ENCODE assay signal across 1 cellular context in genomic region chr2:61905372-61906186, GRCh38.
A peak's percentile ranks its signal among the peaks of the same experiment; 100 is the strongest.
TF ChIP-seq lines count a peak whose summit lies in the region.

COMMD1 (plus strand) TSS chr2:61905674; CDS start chr2:61905679, 5 bp downstream.

TF ChIP-seq in H1, 55 proteins besides CTCF, POLR2A, EP300 and RAD21:
- peak; percentile 42 for TF ChIP-seq SAP30 (IDR thresholded peaks at IDR 0.05; ENCODE audit: insufficient read depth, insufficient replicate concordance, low read length)
- TF ChIP-seq TAF1 (IDR thresholded peaks at IDR 0.05; ENCODE audit: low read depth, low read length): peak; percentile 92
- peak; percentile 70 to 79; a peak in 2 of 4 replicates for TF ChIP-seq SIN3A (conservative IDR thresholded peaks at IDR 0.05 in 1 of 2, IDR thresholded peaks at IDR 0.05 in 1 of 2; ENCODE audit: low read depth in 1 of 2, low read length in 2 of 2)
- TF ChIP-seq SRF (IDR thresholded peaks at IDR 0.05; ENCODE audit: low read depth, low read length): no peak
- TF ChIP-seq KDM5A (IDR thresholded peaks at IDR 0.05; ENCODE audit: low read length): peak; percentile 35; the same call in 1 of the 2 replicates
- TF ChIP-seq RXRA (IDR thresholded peaks at IDR 0.05; ENCODE audit: insufficient read depth, low read depth, low read length): no peak
- TF ChIP-seq PHF8 (conservative IDR thresholded peaks at IDR 0.05; ENCODE audit: low read depth, low read length): peak; percentile 81
- TF ChIP-seq, protein P1, sequence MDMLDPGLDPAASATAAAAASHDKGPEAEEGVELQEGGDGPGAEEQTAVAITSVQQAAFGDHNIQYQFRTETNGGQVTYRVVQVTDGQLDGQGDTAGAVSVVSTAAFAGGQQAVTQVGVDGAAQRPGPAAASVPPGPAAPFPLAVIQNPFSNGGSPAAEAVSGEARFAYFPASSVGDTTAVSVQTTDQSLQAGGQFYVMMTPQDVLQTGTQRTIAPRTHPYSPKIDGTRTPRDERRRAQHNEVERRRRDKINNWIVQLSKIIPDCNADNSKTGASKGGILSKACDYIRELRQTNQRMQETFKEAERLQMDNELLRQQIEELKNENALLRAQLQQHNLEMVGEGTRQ (IDR thresholded peaks at IDR 0.05; ENCODE audit: low read length): no peak
- TF ChIP-seq, protein P2, sequence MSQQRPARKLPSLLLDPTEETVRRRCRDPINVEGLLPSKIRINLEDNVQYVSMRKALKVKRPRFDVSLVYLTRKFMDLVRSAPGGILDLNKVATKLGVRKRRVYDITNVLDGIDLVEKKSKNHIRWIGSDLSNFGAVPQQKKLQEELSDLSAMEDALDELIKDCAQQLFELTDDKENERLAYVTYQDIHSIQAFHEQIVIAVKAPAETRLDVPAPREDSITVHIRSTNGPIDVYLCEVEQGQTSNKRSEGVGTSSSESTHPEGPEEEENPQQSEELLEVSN (IDR thresholded peaks at IDR 0.05): 0 out of 2 replicates have a peak, but pooled peaks have one; percentile 40
- no peak for TF ChIP-seq SP4 (IDR thresholded peaks at IDR 0.05; ENCODE audit: low read length)
- peak; percentile 68 for TF ChIP-seq ASH2L (IDR thresholded peaks at IDR 0.05; ENCODE audit: low read length)
- 0 out of 4 replicates have a peak, but pooled peaks have one; percentile 39 to 79 for TF ChIP-seq HDAC2 (IDR thresholded peaks at IDR 0.05; ENCODE audit: borderline replicate concordance in 1 of 2, low read depth in 2 of 2, low read length in 2 of 2)
- peak; percentile 79; the same call in 1 of the 2 replicates for TF ChIP-seq TBP (IDR thresholded peaks at IDR 0.05; ENCODE audit: low read depth, low read length)
- peak; percentile 83 for TF ChIP-seq TAF7 (optimal IDR thresholded peaks at IDR 0.05; ENCODE audit: borderline replicate concordance, low read depth, low read length)
- TF ChIP-seq YY1 (IDR thresholded peaks at IDR 0.05; ENCODE audit: low read depth, low read length): peak; percentile 92
- peak; percentile 42; the same call in 1 of the 2 replicates for TF ChIP-seq POLR2AphosphoS5 (IDR thresholded peaks at IDR 0.05; ENCODE audit: low read depth, low read length)
- no peak for TF ChIP-seq TEAD4 (IDR thresholded peaks at IDR 0.05; ENCODE audit: low read depth, low read length)
- TF ChIP-seq CEBPB (IDR thresholded peaks at IDR 0.05; ENCODE audit: low read depth, low read length): no peak
- peak; percentile 49; the same call in 1 of the 2 replicates for TF ChIP-seq RBBP5 (IDR thresholded peaks at IDR 0.05; ENCODE audit: borderline replicate concordance, low read depth, low read length)
- TF ChIP-seq KDM4A (IDR thresholded peaks at IDR 0.05; ENCODE audit: low read depth, low read length, severe bottlenecking): peak; percentile 86
- TF ChIP-seq, protein P3, sequence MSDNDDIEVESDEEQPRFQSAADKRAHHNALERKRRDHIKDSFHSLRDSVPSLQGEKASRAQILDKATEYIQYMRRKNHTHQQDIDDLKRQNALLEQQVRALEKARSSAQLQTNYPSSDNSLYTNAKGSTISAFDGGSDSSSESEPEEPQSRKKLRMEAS (IDR thresholded peaks at IDR 0.05): peak; percentile 48; the same call in 1 of the 2 replicates
- 0 out of 2 replicates have a peak, but pooled peaks have one; percentile 41 for TF ChIP-seq SP1 (IDR thresholded peaks at IDR 0.05; ENCODE audit: low read depth, low read length)
